2 cellular contexts compared by ENCODE assay signal in genomic region chr12:131283191-131283861, GRCh38.
TF ChIP-seq lines count a peak whose summit lies in the region.

No MANE protein-coding gene starts in this region.

TF ChIP-seq in GM23338, 12 proteins besides CTCF, POLR2A, EP300 and RAD21:
- TF ChIP-seq ZNF462 (CRISPR knock-in tag; IDR thresholded peaks at IDR 0.05) (no peak), ZNF331 (CRISPR knock-in tag; IDR thresholded peaks at IDR 0.05; ENCODE audit: low read depth) (no peak), ETS1 (IDR thresholded peaks at IDR 0.05) (no peak), JUNB (IDR thresholded peaks at IDR 0.05; ENCODE audit: unreplicated experiment) (no peak), EZH2phosphoT487 (IDR thresholded peaks at IDR 0.05; ENCODE audit: unreplicated experiment) (no peak), POLR2AphosphoS5 (IDR thresholded peaks at IDR 0.05; ENCODE audit: low read depth) (no peak), ZNF114 (CRISPR knock-in tag; IDR thresholded peaks at IDR 0.05) (no peak), CREB1 (CRISPR knock-in tag; IDR thresholded peaks at IDR 0.05; ENCODE audit: low read depth) (no peak), NANOG (IDR thresholded peaks at IDR 0.05; ENCODE audit: borderline replicate concordance) (no peak), STAT1 (IDR thresholded peaks at IDR 0.05; ENCODE audit: unreplicated experiment) (no peak), EZH2 (IDR thresholded peaks at IDR 0.05; ENCODE audit: low read depth, unreplicated experiment) (no peak)
- TF ChIP-seq, protein P1, sequence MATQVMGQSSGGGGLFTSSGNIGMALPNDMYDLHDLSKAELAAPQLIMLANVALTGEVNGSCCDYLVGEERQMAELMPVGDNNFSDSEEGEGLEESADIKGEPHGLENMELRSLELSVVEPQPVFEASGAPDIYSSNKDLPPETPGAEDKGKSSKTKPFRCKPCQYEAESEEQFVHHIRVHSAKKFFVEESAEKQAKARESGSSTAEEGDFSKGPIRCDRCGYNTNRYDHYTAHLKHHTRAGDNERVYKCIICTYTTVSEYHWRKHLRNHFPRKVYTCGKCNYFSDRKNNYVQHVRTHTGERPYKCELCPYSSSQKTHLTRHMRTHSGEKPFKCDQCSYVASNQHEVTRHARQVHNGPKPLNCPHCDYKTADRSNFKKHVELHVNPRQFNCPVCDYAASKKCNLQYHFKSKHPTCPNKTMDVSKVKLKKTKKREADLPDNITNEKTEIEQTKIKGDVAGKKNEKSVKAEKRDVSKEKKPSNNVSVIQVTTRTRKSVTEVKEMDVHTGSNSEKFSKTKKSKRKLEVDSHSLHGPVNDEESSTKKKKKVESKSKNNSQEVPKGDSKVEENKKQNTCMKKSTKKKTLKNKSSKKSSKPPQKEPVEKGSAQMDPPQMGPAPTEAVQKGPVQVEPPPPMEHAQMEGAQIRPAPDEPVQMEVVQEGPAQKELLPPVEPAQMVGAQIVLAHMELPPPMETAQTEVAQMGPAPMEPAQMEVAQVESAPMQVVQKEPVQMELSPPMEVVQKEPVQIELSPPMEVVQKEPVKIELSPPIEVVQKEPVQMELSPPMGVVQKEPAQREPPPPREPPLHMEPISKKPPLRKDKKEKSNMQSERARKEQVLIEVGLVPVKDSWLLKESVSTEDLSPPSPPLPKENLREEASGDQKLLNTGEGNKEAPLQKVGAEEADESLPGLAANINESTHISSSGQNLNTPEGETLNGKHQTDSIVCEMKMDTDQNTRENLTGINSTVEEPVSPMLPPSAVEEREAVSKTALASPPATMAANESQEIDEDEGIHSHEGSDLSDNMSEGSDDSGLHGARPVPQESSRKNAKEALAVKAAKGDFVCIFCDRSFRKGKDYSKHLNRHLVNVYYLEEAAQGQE (IDR thresholded peaks at IDR 0.05; ENCODE audit: unreplicated experiment): no peak

TF ChIP-seq in H1, 55 proteins besides CTCF, POLR2A, EP300 and RAD21 (continued from another document):
- TF ChIP-seq SIN3A (conservative IDR thresholded peaks at IDR 0.05 in 1 of 2, IDR thresholded peaks at IDR 0.05 in 1 of 2; ENCODE audit: low read depth in 1 of 2, low read length in 2 of 2): no peak
- TF ChIP-seq GTF2F1 (IDR thresholded peaks at IDR 0.05; ENCODE audit: borderline replicate concordance, low read depth, low read length): no peak
- no peak for TF ChIP-seq USF2 (IDR thresholded peaks at IDR 0.05; ENCODE audit: low read length)
- TF ChIP-seq ATF3 (IDR thresholded peaks at IDR 0.05; ENCODE audit: insufficient read depth, low read depth, low read length): no peak
- TF ChIP-seq ZNF274 (IDR thresholded peaks at IDR 0.05; ENCODE audit: borderline replicate concordance, extremely low read depth, low read length): no peak
- TF ChIP-seq NANOG (IDR thresholded peaks at IDR 0.05; ENCODE audit: insufficient read depth, low read depth, low read length, poor library complexity, severe bottlenecking): no peak
- no peak for TF ChIP-seq SP4 (IDR thresholded peaks at IDR 0.05; ENCODE audit: low read length)
- TF ChIP-seq HDAC2 (IDR thresholded peaks at IDR 0.05; ENCODE audit: borderline replicate concordance in 1 of 2, low read depth in 2 of 2, low read length in 2 of 2): no peak
